ENCODE assay signal across 21 cellular contexts in the genomic region with DNA sequence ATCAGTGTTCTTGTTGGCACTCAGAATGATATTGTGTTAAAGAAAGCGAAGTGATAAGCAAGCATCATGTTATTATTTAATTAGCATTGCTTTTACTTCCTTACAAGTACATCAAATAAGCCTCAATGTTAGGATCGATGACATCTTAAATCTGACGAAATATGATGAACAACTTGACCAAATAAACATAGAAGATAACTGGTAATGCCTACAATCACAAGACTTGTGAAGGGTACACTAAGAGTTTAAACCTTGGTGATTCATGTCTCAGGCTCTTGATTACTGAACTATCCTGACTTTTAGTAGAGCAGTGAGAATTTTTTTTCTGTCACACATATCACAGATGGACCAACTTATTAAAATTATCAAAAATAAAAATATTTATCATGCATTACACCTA.
DNase-seq lines count a peak whose midpoint lies in the region; ATAC-seq, FAIRE-seq and TF ChIP-seq lines count a peak whose summit lies in the region.
"Had no signal": no experiment of that assay in that cellular context is flagged by ENCODE, and none has a peak within 500 bp of the region (broad histone marks: within the 10 kb centered on the region; RNA-seq: fewer than 3 reads in every experiment).

No MANE protein-coding gene starts in this region.

- intact Hi-C loops in dorsolateral prefrontal cortex (cut with DNase I) = loop anchor here in 1 of 2 donors (10.0 kb wide), 1 partner anchor 246 kb away; no protein-coding TSS in a partner anchor

- H3K4me3 ChIP-seq in bronchial epithelial cell (ENCODE audit: low read depth, low read length) (no peak overlapping the region), dorsolateral prefrontal cortex (no peak overlapping the region)
- H3K4me3 ChIP-seq: MG63, Peyer's patch had no signal

- peaks cover 2% of the 10 kb centered on the region for H3K27me3 ChIP-seq in bronchial epithelial cell (ENCODE audit: control insufficient read depth, insufficient read depth, low read length)
- H3K27me3 ChIP-seq in dorsolateral prefrontal cortex = no peaks in the 10 kb centered on the region
- H3K27me3 ChIP-seq: MG63, Peyer's patch had no signal

- DNase-seq in EH (ENCODE audit: low read depth) (peak; percentile 65), LHCN-M2 (ENCODE audit: low read depth) (peak; percentile 35), bronchial epithelial cell (ENCODE audit: low read depth) (peak; percentile 30), kidney tubule cell (ENCODE audit: low spot score) (peak; percentile 35), ureter (ENCODE audit: low spot score) (no peak), dorsolateral prefrontal cortex (no peak), foreskin melanocyte (no peak)
- DNase-seq: Caco-2; CD4-positive, alpha-beta T cell; GOT3; Karpas-422; MG63; NCI-H1048; NCI-H146; NCI-H2029 treated with DMSO at 0.1 percent for 48 hours; NCI-H2171; NCI-H446; Peyer's patch; Right ventricle myocardium superior had no signal

- ATAC-seq in GM18867 (IDR thresholded peaks at IDR 0.05; ENCODE audit: unreplicated experiment) = no peak

- no peak for FAIRE-seq in bronchial epithelial cell (lab: Jason Lieb, UNC)
- FAIRE-seq: GM12891 had no signal

- H3K36me3 ChIP-seq in bronchial epithelial cell (ENCODE audit: control insufficient read depth, insufficient read depth, low read length) = no peaks in the 10 kb centered on the region
- H3K36me3 ChIP-seq: MG63, Peyer's patch had no signal

- TF ChIP-seq CTCF in bronchial epithelial cell (IDR thresholded peaks at IDR 0.05; ENCODE audit: insufficient read depth, low read length, severe bottlenecking) (no peak), dorsolateral prefrontal cortex (IDR thresholded peaks at IDR 0.05 in 54 of 56, conservative IDR thresholded peaks at IDR 0.05 in 2 of 56; ENCODE audit: low read depth in 1 of 56, partially characterized antibody in 56 of 56) (no peak)

- no peak overlapping the region for H3K27ac ChIP-seq in dorsolateral prefrontal cortex
- H3K27ac ChIP-seq: Peyer's patch had no signal

Comparison
In these comparisons a context has a peak if more than half of its experiments do, and no peak if none do; other contexts are left out.
1. DNase-seq: peak in EH (single experiment), LHCN-M2 (single experiment), bronchial epithelial cell (single experiment) and kidney tubule cell (single experiment); none in ureter (single experiment), dorsolateral prefrontal cortex (0 of 10) and foreskin melanocyte (single experiment).